8 cellular contexts compared by ENCODE assay signal in the genomic region with DNA sequence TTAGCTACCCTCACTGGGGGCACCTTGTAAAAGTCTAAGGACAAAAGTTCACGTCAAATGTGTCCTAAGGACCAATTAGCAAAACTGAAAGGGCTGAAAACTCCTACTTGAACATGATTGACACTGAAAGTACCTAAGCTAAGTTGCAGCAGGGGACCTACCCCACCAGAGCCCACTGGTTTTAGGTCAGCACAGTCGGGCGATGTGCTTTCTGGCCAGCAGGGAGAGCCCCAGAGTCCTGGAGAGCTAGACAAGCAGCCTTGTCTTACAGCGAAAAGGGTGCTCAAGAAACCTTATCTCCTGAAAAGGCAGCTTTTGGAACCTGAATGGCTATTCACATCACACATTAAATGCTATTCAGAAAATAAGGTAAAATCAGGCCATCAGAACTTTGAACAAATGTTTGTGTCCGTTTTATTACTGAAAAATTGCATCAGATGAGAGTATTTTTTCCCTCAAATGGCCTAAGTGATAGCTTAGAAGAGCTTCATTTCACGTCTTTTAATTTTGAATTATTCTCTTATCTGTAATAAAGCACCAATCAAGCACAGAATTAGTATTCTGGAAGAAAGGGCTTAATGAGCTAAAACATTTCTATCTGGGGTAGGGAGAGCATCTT. TPM values are rescaled to one million over a fixed set of nuclear protein-coding genes. Genes with fewer than 3 reads are reported as not detected.
DNase-seq lines count a peak whose midpoint lies in the region; ATAC-seq and TF ChIP-seq lines count a peak whose summit lies in the region.

No MANE protein-coding gene starts in this region.

- no peaks in the 10 kb centered on the region for H3K79me2 ChIP-seq in OCI-LY3 (ENCODE audit: low read length)

- peaks cover 0 to 6% of the 10 kb centered on the region in 2 donors for H3K36me3 Mint-ChIP-seq in CD4-positive, alpha-beta memory T cell
- H3K36me3 Mint-ChIP-seq in activated T-cell treated with anti-CD3 and anti-CD28 coated beads, Interleukin-2, amount 50 U/mL, for 72 hours (ENCODE audit: insufficient read depth in 2 of 2) = peaks cover 3 to 14% of the 10 kb centered on the region in 2 donors

- H3K27ac Mint-ChIP-seq in CD4-positive, alpha-beta memory T cell = peak overlapping the region in 1 of 7 donors; percentile 50
- no peak overlapping the region for H3K27ac Mint-ChIP-seq in activated T-cell treated with anti-CD3 and anti-CD28 coated beads, Interleukin-2, amount 50 U/mL, for 72 hours

- intact Hi-C loops in CD4-positive, alpha-beta memory T cell (cut with micrococcal nuclease) = loop anchor here (1.0 to 5.0 kb wide), 2 partner anchors 34 to 354 kb away; no protein-coding TSS in a partner anchor

- H3K27ac ChIP-seq in CD4-positive, alpha-beta memory T cell (ENCODE audit: low read depth, low read length) = no peak overlapping the region
- no peak overlapping the region for H3K27ac ChIP-seq in OCI-LY3 (ENCODE audit: low read length)

- H3K27me3 ChIP-seq in CD4-positive, alpha-beta memory T cell (ENCODE audit: insufficient read depth, low read length) = no peaks in the 10 kb centered on the region
- H3K27me3 ChIP-seq in OCI-LY3 (ENCODE audit: low read depth, low read length) (no peaks in the 10 kb centered on the region; the same call in 1 of the 2 replicates), kidney epithelial cell (ENCODE audit: control insufficient read depth, insufficient read depth, low read length) (no peaks in the 10 kb centered on the region)

- peaks cover 0 to 1% of the 10 kb centered on the region in 2 donors for H3K27me3 Mint-ChIP-seq in CD4-positive, alpha-beta memory T cell
- H3K27me3 Mint-ChIP-seq in activated T-cell treated with anti-CD3 and anti-CD28 coated beads, Interleukin-2, amount 50 U/mL, for 72 hours (ENCODE audit: low read depth) = no peaks in the 10 kb centered on the region

- H2AFZ ChIP-seq in OCI-LY3 (ENCODE audit: low read depth, low read length) = no peak overlapping the region

- no peaks in the 10 kb centered on the region for H4K20me1 ChIP-seq in OCI-LY3 (ENCODE audit: insufficient read depth, low read length)

- H3K9me3 Mint-ChIP-seq in CD4-positive, alpha-beta memory T cell = peaks cover 0 to 24% (median 13%) of the 10 kb centered on the region in 8 donors
- peaks cover 4 to 5% of the 10 kb centered on the region in 2 donors for H3K9me3 Mint-ChIP-seq in activated T-cell treated with anti-CD3 and anti-CD28 coated beads, Interleukin-2, amount 50 U/mL, for 72 hours

- peak in 4 of 5 donors; percentile 29 to 46 (median 40) for DNase-seq in CD4-positive, alpha-beta memory T cell
- DNase-seq in activated T-cell treated with anti-CD3 and anti-CD28 coated beads, Interleukin-2, amount 50 U/mL, for 72 hours = peak; percentile 58 to 67
- no peak for DNase-seq in kidney epithelial cell (ENCODE audit: low read depth)
- DNase-seq in hippocampal formation (lab: John Stamatoyannopoulos, UW) = no peak

- H3K4me1 ChIP-seq in CD4-positive, alpha-beta memory T cell (ENCODE audit: insufficient read depth, low read length) = peaks cover 28% of the 10 kb centered on the region
- no peaks in the 10 kb centered on the region for H3K4me1 ChIP-seq in OCI-LY3 (ENCODE audit: low read length)

- TF ChIP-seq CTCF in OCI-LY3 (IDR thresholded peaks at IDR 0.05; ENCODE audit: low read depth, low read length) = peak; percentile 39
- TF ChIP-seq CTCF in kidney epithelial cell (IDR thresholded peaks at IDR 0.05; ENCODE audit: insufficient read depth, low read length, poor library complexity, severe bottlenecking) = peak; percentile 68

- no peaks in the 10 kb centered on the region for H3K9me3 ChIP-seq in CD4-positive, alpha-beta memory T cell (ENCODE audit: control insufficient read depth in 1 of 2, low read length in 2 of 2)
- H3K9me3 ChIP-seq in OCI-LY3 (ENCODE audit: insufficient read depth, low read length) = no peaks in the 10 kb centered on the region

- no peaks in the 10 kb centered on the region for H3K36me3 ChIP-seq in CD4-positive, alpha-beta memory T cell (ENCODE audit: insufficient read depth, low read length)
- H3K36me3 ChIP-seq in OCI-LY3 (replicated peaks; ENCODE audit: low read depth, low read length) = no peaks in the 10 kb centered on the region
- H3K36me3 ChIP-seq in kidney epithelial cell (ENCODE audit: control insufficient read depth, insufficient read depth, low read length) = no peaks in the 10 kb centered on the region

- ATAC-seq in GM21526 (IDR thresholded peaks at IDR 0.05; ENCODE audit: low FRiP score, unreplicated experiment) (peak; percentile 72), HG03108 (IDR thresholded peaks at IDR 0.05; ENCODE audit: unreplicated experiment) (no peak), GM21723 (IDR thresholded peaks at IDR 0.05; ENCODE audit: unreplicated experiment) (no peak)
- peak; percentile 70 to 71 for ATAC-seq in activated T-cell treated with anti-CD3 and anti-CD28 coated beads, Interleukin-2, amount 50 U/mL, for 72 hours (replicated peaks in 1 of 2)

- peaks cover 21 to 41% (median 30%) of the 10 kb centered on the region in 4 donors for H3K4me1 Mint-ChIP-seq in CD4-positive, alpha-beta memory T cell
- peaks cover 23% of the 10 kb centered on the region for H3K4me1 Mint-ChIP-seq in activated T-cell treated with anti-CD3 and anti-CD28 coated beads, Interleukin-2, amount 50 U/mL, for 72 hours (ENCODE audit: low read depth)

- no peak overlapping the region for H3K9ac ChIP-seq in OCI-LY3 (ENCODE audit: low read length)

- peak overlapping the region in 1 of 8 donors; percentile 26 for H3K4me3 Mint-ChIP-seq in CD4-positive, alpha-beta memory T cell
- no peak overlapping the region for H3K4me3 Mint-ChIP-seq in activated T-cell treated with anti-CD3 and anti-CD28 coated beads, Interleukin-2, amount 50 U/mL, for 72 hours

- no peak overlapping the region for H3K4me3 ChIP-seq in CD4-positive, alpha-beta memory T cell (ENCODE audit: low read length in 2 of 2)
- H3K4me3 ChIP-seq in OCI-LY3 (ENCODE audit: low read length) = no peak overlapping the region
- no peak overlapping the region for H3K4me3 ChIP-seq in kidney epithelial cell (ENCODE audit: low read depth, low read length)

- POLR2A ChIA-PET in CD4-positive, alpha-beta memory T cell (lab: Charles Lee; ENCODE audit: partially characterized antibody) = interaction anchor here (1.4 to 2.8 kb wide), 4 partner anchors 9 to 113 kb away, joined by 3 to 17 read pairs (median 7); no protein-coding TSS in a partner anchor

- H3K4me2 ChIP-seq in OCI-LY3 (ENCODE audit: low read length) = no peak overlapping the region

- CTCF ChIA-PET in CD4-positive, alpha-beta memory T cell (lab: Charles Lee; ENCODE audit: partially characterized antibody) = interaction anchor here (0.8 to 10.5 kb wide), 24 partner anchors 9 to 210 kb away, joined by 3 to 169 read pairs (median 4); no protein-coding TSS in a partner anchor

RNA-seq across cellular contexts. Expression of a gene that starts 52.2 kb away (rescaled TPM):
- under 1 TPM; 0.17 to 0.93 TPM for total RNA-seq in CD4-positive, alpha-beta memory T cell
- polyA plus RNA-seq in CD4-positive, alpha-beta memory T cell = under 1 TPM in 1 of 2 donors, not detected in 1; 0.11 TPM
- 100 to 1,000 TPM; 217 to 249 TPM for total RNA-seq in activated T-cell treated with anti-CD3 and anti-CD28 coated beads, Interleukin-2, amount 50 U/mL, for 72 hours
- total RNA-seq in kidney epithelial cell = 5.1 and 5.6 TPM in 2 replicates

Comparison
In these comparisons a context has a peak if more than half of its experiments do, and no peak if none do; other contexts are left out.
1. DNase-seq: peak in CD4-positive, alpha-beta memory T cell (4 of 5) and activated T-cell treated with anti-CD3 and anti-CD28 coated beads, Interleukin-2, amount 50 U/mL, for 72 hours (2 of 2); none in kidney epithelial cell (single experiment) and hippocampal formation (0 of 2).
2. ATAC-seq: peak in GM21526 (single experiment) and activated T-cell treated with anti-CD3 and anti-CD28 coated beads, Interleukin-2, amount 50 U/mL, for 72 hours (2 of 2); none in HG03108 (single experiment) and GM21723 (single experiment).
3. RNA of a gene that starts 52.2 kb away (total RNA-seq): 217 to 249 TPM in activated T-cell treated with anti-CD3 and anti-CD28 coated beads, Interleukin-2, amount 50 U/mL, for 72 hours; 5.1 to 5.6 TPM in kidney epithelial cell and 0.17 to 0.93 TPM in CD4-positive, alpha-beta memory T cell; every median in the first group is over 10 times any median in the second.